In genomic region chr1:211511030-211511429, GRCh38 we compare ENCODE assay signal across 37 cellular contexts. TPM values are rescaled to one million over a fixed set of nuclear protein-coding genes. Genes with fewer than 3 reads are reported as not detected.
"Had no signal": no experiment of that assay in that cellular context is flagged by ENCODE, and none has a peak within 500 bp of the region (broad histone marks: within the 10 kb centered on the region; RNA-seq: fewer than 3 reads in every experiment).

No MANE protein-coding gene starts in this region.

- DNase-seq: Karpas-422, Kasumi-1, MM.1S, MV-4-11, NCI-H1048, NCI-H1092, NCI-H1092 treated with DMSO at 0.1 percent for 48 hours, NCI-H1105, NCI-H1105 treated with DMSO at 0.1 percent for 48 hours, NCI-H1417, NCI-H1417 treated with DMSO at 0.1 percent for 48 hours, NCI-H1436, NCI-H1436 treated with DMSO at 0.1 percent for 48 hours, NCI-H146, NCI-H1694, NCI-H1694 treated with DMSO at 0.1 percent for 48 hours, NCI-H187, NCI-H187 treated with DMSO at 0.1 percent for 48 hours, NCI-H1930, NCI-H2029, NCI-H2029 treated with DMSO at 0.1 percent for 48 hours, NCI-H2081, NCI-H2081 treated with DMSO at 0.1 percent for 48 hours, NCI-H2107, NCI-H2171, NCI-H2171 treated with DMSO at 0.1 percent for 48 hours, NCI-H2227 treated with DMSO at 0.1 percent for 48 hours, NCI-H226, NCI-H345, NCI-H446, NCI-H446 treated with DMSO at 0.1 percent for 48 hours, NCI-H510A, NCI-H510A treated with DMSO at 0.1 percent for 48 hours had no signal

- H3K4me2 ChIP-seq: KMS-11 had no signal

- H3K27ac ChIP-seq: KMS-11 had no signal

- H3K9ac ChIP-seq: KMS-11 had no signal

RNA-seq across cellular contexts. Expression of gene RD3, which starts 19.1 kb away (rescaled TPM):
- total RNA-seq: LHCN-M2, MCF 10A, NCI-H460 had no signal
